Comparison of ENCODE assay signal across 20 cellular contexts in genomic region chr1:6336946-6337622, GRCh38. TPM values are rescaled to one million over a fixed set of nuclear protein-coding genes. Genes with fewer than 3 reads are reported as not detected.
DNase-seq lines count a peak whose midpoint lies in the region; TF ChIP-seq lines count a peak whose summit lies in the region.
"Had no signal": no experiment of that assay in that cellular context is flagged by ENCODE, and none has a peak within 500 bp of the region (broad histone marks: within the 10 kb centered on the region; RNA-seq: fewer than 3 reads in every experiment).

No MANE protein-coding gene starts in this region.

- WGBS in neuronal stem cell (ENCODE audit: extremely low coverage in 2 of 2, insufficient read length in 2 of 2, insufficient replicate concordance in 1 of 2), 2 donors = no CpG with 5 or more reads among the region's 17 CpGs

- H3K9me3 ChIP-seq in Caco-2 (no peaks in the 10 kb centered on the region), WERI-Rb-1 (ENCODE audit: severe bottlenecking) (no peaks in the 10 kb centered on the region), neuronal stem cell (replicated peaks in 1 of 2; ENCODE audit: control insufficient read depth in 2 of 2, insufficient read depth in 1 of 2, low read depth in 1 of 2, low read length in 2 of 2) (peaks cover 0 to 1% of the 10 kb centered on the region in 2 donors)
- H3K9me3 ChIP-seq: SJSA1 had no signal

- peaks cover 9% of the 10 kb centered on the region for H3K79me1 ChIP-seq in neuronal stem cell (ENCODE audit: low read depth, low read length)

- DNase-seq in Caco-2 = no peak
- no peak for DNase-seq in WERI-Rb-1
- no peak for DNase-seq in neuronal stem cell (ENCODE audit: low spot score)
- DNase-seq in activated CD4-positive, CD25-positive, alpha-beta regulatory T cell (lab: John Stamatoyannopoulos, UW) = no peak
- DNase-seq in endothelial cell (ENCODE audit: low spot score) = no peak
- no peak for DNase-seq in GM13977 (ENCODE audit: low spot score)
- DNase-seq: GOT3, HCEC 1CT, Kasumi-1, NCI-H1092 treated with DMSO at 0.1 percent for 48 hours, NCI-H1436, NCI-H187, NCI-H2081 treated with DMSO at 0.1 percent for 48 hours, NCI-H446 treated with DMSO at 0.1 percent for 48 hours, NCI-H526 treated with DMSO at 0.1 percent for 48 hours, PC-9, Right ventricle myocardium superior had no signal

- H3K23ac ChIP-seq in neuronal stem cell (ENCODE audit: low read depth, low read length, poor library complexity) = peak overlapping the region; percentile 68

- H3K27me3 ChIP-seq in Caco-2 (replicated peaks; ENCODE audit: control insufficient read depth, insufficient read depth, low read length) (no peaks in the 10 kb centered on the region), WERI-Rb-1 (ENCODE audit: insufficient read depth, low read depth, severe bottlenecking) (no peaks in the 10 kb centered on the region), neuronal stem cell (ENCODE audit: control insufficient read depth in 3 of 3, insufficient read depth in 3 of 3, low read depth in 1 of 3, low read length in 3 of 3) (no peaks in the 10 kb centered on the region)
- H3K27me3 ChIP-seq: SJSA1 had no signal

- no peak overlapping the region for H4K8ac ChIP-seq in neuronal stem cell (ENCODE audit: low read depth, low read length)

- H3K4ac ChIP-seq in neuronal stem cell (ENCODE audit: low read length) = no peak overlapping the region

- H3K4me1 ChIP-seq in Caco-2 (no peaks in the 10 kb centered on the region), neuronal stem cell (ENCODE audit: control insufficient read depth in 2 of 2, insufficient read depth in 1 of 2, low read depth in 1 of 2, low read length in 2 of 2) (peaks cover 37 to 40% of the 10 kb centered on the region in 2 donors)
- H3K4me1 ChIP-seq: SJSA1 had no signal

- H3K9ac ChIP-seq in neuronal stem cell (ENCODE audit: low read depth, low read length, poor library complexity) = no peak overlapping the region

- no peak overlapping the region for H2BK5ac ChIP-seq in neuronal stem cell (ENCODE audit: low read length)

- no peaks in the 10 kb centered on the region for H3K27me3 Mint-ChIP-seq in Caco-2 (ENCODE audit: insufficient read depth, unreplicated experiment)
- H3K27me3 Mint-ChIP-seq in endothelial cell (ENCODE audit: unreplicated experiment) = no peaks in the 10 kb centered on the region
- H3K27me3 Mint-ChIP-seq: B cell had no signal

- in situ Hi-C loops in GM13977 (cut with MboI; ENCODE audit: low pct_unique_long_range_greater_than_20kb, low sequenced_read_pairs, unreplicated experiment) = no loop called here

- no peak overlapping the region for H3K4me2 ChIP-seq in neuronal stem cell (ENCODE audit: insufficient read depth, low read length, poor library complexity, severe bottlenecking)
- H3K4me2 ChIP-seq: PC-9 had no signal

- H3K4me3 ChIP-seq in Caco-2 (ENCODE audit: low read depth, low read length) (no peak overlapping the region), WERI-Rb-1 (ENCODE audit: low read depth, low read length) (no peak overlapping the region), neuronal stem cell (ENCODE audit: low read length in 2 of 2) (no peak overlapping the region)
- H3K4me3 ChIP-seq: PC-9, SJSA1 had no signal

- H3K36me3 Mint-ChIP-seq in Caco-2 (ENCODE audit: insufficient read depth, unreplicated experiment) = peaks cover 69% of the 10 kb centered on the region
- H3K36me3 Mint-ChIP-seq in endothelial cell (ENCODE audit: low read depth, unreplicated experiment) = no peaks in the 10 kb centered on the region

- TF ChIP-seq CTCF in Caco-2 (IDR thresholded peaks at IDR 0.05; ENCODE audit: insufficient read depth in 1 of 2, low read depth in 1 of 2, low read length in 1 of 2, severe bottlenecking in 1 of 2, unreplicated experiment in 1 of 2) = no peak
- no peak for TF ChIP-seq CTCF in WERI-Rb-1 (IDR thresholded peaks at IDR 0.05; ENCODE audit: low read depth, low read length)
- TF ChIP-seq CTCF in endothelial cell (IDR thresholded peaks at IDR 0.05; ENCODE audit: unreplicated experiment) = no peak
- no peak for TF ChIP-seq CTCF in GM13977 (IDR thresholded peaks at IDR 0.05; ENCODE audit: extremely low read depth, insufficient read depth, missing control alignments)

- BruUV-seq in Caco-2 (replicated peaks; lab: Mats Ljungman, UMichigan) = no TSS peak

- peak overlapping the region; percentile 87 for H3K18ac ChIP-seq in neuronal stem cell (ENCODE audit: low read length)

- H2BK120ac ChIP-seq in neuronal stem cell (ENCODE audit: low read depth, low read length) = no peak overlapping the region

- H3K27ac Mint-ChIP-seq in Caco-2 (ENCODE audit: unreplicated experiment) (peak overlapping the region; percentile 26), endothelial cell (ENCODE audit: unreplicated experiment) (no peak overlapping the region)
- H3K27ac Mint-ChIP-seq: B cell had no signal

- peak overlapping the region; percentile 86 for H2BK12ac ChIP-seq in neuronal stem cell (ENCODE audit: low read length)

- POLR2A ChIA-PET in Caco-2 (lab: Charles Lee) = interaction anchor here (0.6 kb wide), 1 partner anchor 101 kb away, joined by 3 read pairs; the partner anchor contains the start of gene ICMT

- no peaks in the 10 kb centered on the region for H3K9me3 Mint-ChIP-seq in Caco-2 (ENCODE audit: unreplicated experiment)
- H3K9me3 Mint-ChIP-seq in endothelial cell (ENCODE audit: unreplicated experiment) = no peaks in the 10 kb centered on the region

- CTCF ChIA-PET in Caco-2 (lab: Charles Lee) = interaction anchor here (1.2 kb wide), 1 partner anchor 15 kb away, joined by 3 read pairs; no protein-coding TSS in a partner anchor

- peak overlapping the region; percentile 23 for H2AK5ac ChIP-seq in neuronal stem cell (ENCODE audit: low read depth, low read length)

- no peak overlapping the region for H2AFZ ChIP-seq in neuronal stem cell (ENCODE audit: low read length)
- H2AFZ ChIP-seq: PC-9 had no signal

- intact Hi-C loops in Caco-2 (cut with micrococcal nuclease; ENCODE audit: unreplicated experiment) = no loop called here

- H3K4me3 Mint-ChIP-seq in Caco-2 (ENCODE audit: unreplicated experiment) = no peak overlapping the region
- H3K4me3 Mint-ChIP-seq in endothelial cell (ENCODE audit: unreplicated experiment) = no peak overlapping the region
- H3K4me3 Mint-ChIP-seq: B cell had no signal

- no peak overlapping the region for H3K14ac ChIP-seq in neuronal stem cell (ENCODE audit: low read length)

- H4K91ac ChIP-seq in neuronal stem cell (ENCODE audit: low read depth, low read length, poor library complexity) = no peak overlapping the region

- H3K4me1 Mint-ChIP-seq in Caco-2 (ENCODE audit: low read depth, unreplicated experiment) (peaks cover 6% of the 10 kb centered on the region), endothelial cell (ENCODE audit: unreplicated experiment) (peaks cover 3% of the 10 kb centered on the region)
- H3K4me1 Mint-ChIP-seq: B cell had no signal

- H3K36me3 ChIP-seq in Caco-2 (ENCODE audit: control insufficient read depth, insufficient read depth, low read length) (no peaks in the 10 kb centered on the region; the same call in 1 of the 2 replicates), WERI-Rb-1 (peaks cover 25% of the 10 kb centered on the region), neuronal stem cell (replicated peaks in 1 of 2; ENCODE audit: control insufficient read depth in 2 of 2, insufficient read depth in 2 of 2, low read length in 2 of 2) (peaks cover 3 to 45% of the 10 kb centered on the region in 2 donors)
- H3K36me3 ChIP-seq: SJSA1 had no signal

- peak overlapping the region; percentile 44; the same call in 1 of the 2 replicates for H3K27ac ChIP-seq in WERI-Rb-1
- peak overlapping the region; percentile 4 for H3K27ac ChIP-seq in cingulate gyrus (ENCODE audit: low read depth, low read length)
- H3K27ac ChIP-seq in neuronal stem cell (replicated peaks; ENCODE audit: low read length) = no peak overlapping the region
- H3K27ac ChIP-seq: PC-9, SJSA1 had no signal

- H2BK15ac ChIP-seq in neuronal stem cell (ENCODE audit: low read length) = no peak overlapping the region

RNA-seq across cellular contexts. Expression of gene ACOT7, which starts 56.5 kb away (rescaled TPM):
- total RNA-seq in Caco-2 (2022) (179 and 221 TPM in 2 replicates), endothelial cell (ENCODE audit: unreplicated experiment) (35.1 TPM)
- polyA plus RNA-seq in neuronal stem cell (2013, experiment 1 of 2) = 83.2 TPM
- polyA plus RNA-seq in neuronal stem cell (2013, experiment 2 of 2) = 81.2 TPM
